Comparison of ENCODE assay signal across 15 cellular contexts in the genomic region with DNA sequence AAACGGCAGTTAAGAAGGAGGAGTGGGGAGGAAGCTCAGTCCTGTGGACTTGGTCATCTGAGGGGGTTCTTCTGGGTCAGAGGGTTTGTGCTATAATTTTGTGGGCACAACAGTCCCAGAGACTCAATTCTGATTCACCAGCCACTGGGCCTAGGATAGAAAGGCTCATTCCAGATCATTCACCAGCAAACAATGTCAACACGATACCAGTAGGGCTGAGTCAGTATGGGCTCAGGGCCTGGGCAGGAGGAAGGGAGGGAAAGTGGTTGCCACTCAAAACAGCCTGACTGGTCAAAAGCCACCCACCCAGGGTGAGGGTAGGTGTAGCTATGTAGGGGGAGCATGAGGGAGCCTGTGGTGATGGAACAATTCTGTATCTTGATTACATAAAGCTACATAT.
DNase-seq lines count a peak whose midpoint lies in the region; FAIRE-seq and TF ChIP-seq lines count a peak whose summit lies in the region.
"Had no signal": no experiment of that assay in that cellular context is flagged by ENCODE, and none has a peak within 500 bp of the region (broad histone marks: within the 10 kb centered on the region; RNA-seq: fewer than 3 reads in every experiment).

No MANE protein-coding gene starts in this region.

- peaks cover 3% of the 10 kb centered on the region for H3K36me3 ChIP-seq in osteoblast (ENCODE audit: insufficient read depth, low read length)
- H3K36me3 ChIP-seq: colonic mucosa had no signal

- H3K4me3 ChIP-seq in osteoblast (ENCODE audit: insufficient read depth, low read length): no peak overlapping the region
- H3K4me3 ChIP-seq: colonic mucosa, heart left ventricle, SK-N-MC, tibial nerve had no signal

- no peak overlapping the region for H2AFZ ChIP-seq in osteoblast (ENCODE audit: low read length)

- DNase-seq in Daoy (ENCODE audit: low read depth): peak; percentile 95
- peak; percentile 98 for DNase-seq in RCC 7860 (ENCODE audit: low spot score)
- DNase-seq in epithelial cell of prostate (ENCODE audit: low read depth, low spot score): peak; percentile 84
- peak; percentile 63 for DNase-seq in osteoblast (ENCODE audit: insufficient read length, low spot score, missing footprints)
- no peak for DNase-seq in activated T-cell treated with anti-CD3 and anti-CD28 coated beads for 4 hours
- no peak for DNase-seq in epidermal melanocyte (ENCODE audit: insufficient read length, low spot score)
- no peak for DNase-seq in NOMO-1 (lab: John Stamatoyannopoulos, UW; ENCODE audit: unreplicated experiment in 2 of 2)
- DNase-seq in NCI-H82 treated with DMSO at 0.1 percent for 48 hours (lab: John Stamatoyannopoulos, UW; ENCODE audit: unreplicated experiment): no peak
- DNase-seq: activated CD4-positive, alpha-beta T cell treated with anti-CD3 and anti-CD28 coated beads for 36 hours; CD4-positive, CD25-positive, alpha-beta regulatory T cell; colonic mucosa; heart left ventricle had no signal

- H3K4me1 ChIP-seq in osteoblast (ENCODE audit: insufficient read depth, low read length): peaks cover 75% of the 10 kb centered on the region
- H3K4me1 ChIP-seq: colonic mucosa, tibial nerve had no signal

- no peaks in the 10 kb centered on the region for H3K27me3 ChIP-seq in osteoblast (ENCODE audit: insufficient read depth, low read length)
- H3K27me3 ChIP-seq: colonic mucosa, heart left ventricle, tibial nerve had no signal

- H4K20me1 ChIP-seq in osteoblast (ENCODE audit: insufficient read depth, low read length): no peaks in the 10 kb centered on the region

- H3K9me3 ChIP-seq in osteoblast (ENCODE audit: low read depth, low read length): no peaks in the 10 kb centered on the region
- H3K9me3 ChIP-seq: colonic mucosa, heart left ventricle, tibial nerve had no signal

- no peak for TF ChIP-seq CTCF in osteoblast (IDR thresholded peaks at IDR 0.05; ENCODE audit: extremely low read depth, low read depth, low read length)

- H3K27ac ChIP-seq in epithelial cell of prostate (peak overlapping the region; percentile 73), osteoblast (ENCODE audit: low read depth, low read length) (peak overlapping the region; percentile 95)
- H3K27ac ChIP-seq: colonic mucosa, heart left ventricle, SK-N-MC, tibial nerve had no signal

- H3K79me2 ChIP-seq in osteoblast (ENCODE audit: insufficient read depth, low read length): no peaks in the 10 kb centered on the region

- peak overlapping the region; percentile 35 for H3K4me2 ChIP-seq in osteoblast (ENCODE audit: insufficient read depth, low read length)

- FAIRE-seq in RCC 7860 (lab: Jason Lieb, UNC): peak; percentile 93
- FAIRE-seq: H1 had no signal

Comparison
In these comparisons a context has a peak if more than half of its experiments do, and no peak if none do; other contexts are left out.
1. DNase-seq: peak in Daoy (single experiment), RCC 7860 (single experiment), epithelial cell of prostate (single experiment) and osteoblast (single experiment); none in activated T-cell treated with anti-CD3 and anti-CD28 coated beads for 4 hours (single experiment), epidermal melanocyte (single experiment), NOMO-1 (0 of 2) and NCI-H82 treated with DMSO at 0.1 percent for 48 hours (single experiment).